In the genomic region with DNA sequence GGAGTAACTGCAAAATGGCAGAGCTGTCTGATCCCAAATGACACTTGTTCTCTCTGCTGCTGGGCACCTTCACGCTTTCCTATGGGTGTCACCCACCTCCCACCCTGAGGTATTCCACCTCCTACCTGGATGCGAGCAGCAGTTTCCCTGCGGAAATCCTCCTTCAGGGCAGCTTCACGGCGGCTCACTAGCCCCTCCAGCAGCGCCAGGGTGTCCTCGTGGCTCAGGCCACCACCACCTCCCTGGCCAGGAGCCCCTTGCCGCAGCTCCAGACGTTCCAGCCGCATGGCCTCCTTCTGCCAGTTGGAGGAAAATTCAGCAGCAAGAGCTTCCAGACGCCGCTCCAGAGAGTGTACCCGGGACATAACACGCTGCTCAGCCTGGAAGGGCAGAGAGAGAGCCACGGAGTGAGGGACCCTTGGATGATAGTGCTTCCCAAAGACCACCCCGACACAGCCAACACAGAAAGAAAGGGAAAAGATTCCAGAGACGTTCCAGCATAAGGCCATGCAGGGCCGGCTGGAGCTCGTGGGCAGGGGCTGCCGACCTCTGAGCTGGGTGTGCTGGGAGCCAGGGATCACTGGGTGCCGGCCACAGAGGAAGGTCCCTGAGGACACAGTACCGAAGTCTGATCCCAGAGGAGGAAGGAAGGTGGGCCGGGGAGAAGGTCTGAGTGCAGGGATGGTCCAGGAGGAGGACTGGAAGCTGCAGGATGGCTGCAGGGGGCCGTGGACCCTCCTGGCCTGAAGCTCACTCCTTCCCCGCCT, we compare ENCODE assay signal across 1 cellular context.
A peak's percentile ranks its signal among the peaks of the same experiment; 100 is the strongest.
TF ChIP-seq lines count a peak whose summit lies in the region.

No MANE protein-coding gene starts in this region.

TF ChIP-seq in HepG2, 621 proteins besides CTCF, POLR2A, EP300 and RAD21:
- TF ChIP-seq RAD51 (IDR thresholded peaks at IDR 0.05; ENCODE audit: borderline replicate concordance) (no peak), MIER3 (CRISPR knock-in tag; IDR thresholded peaks at IDR 0.05; ENCODE audit: borderline replicate concordance) (no peak), ZMYM3 (CRISPR knock-in tag; IDR thresholded peaks at IDR 0.05) (no peak), AGO2 (optimal IDR thresholded peaks at IDR 0.05; ENCODE audit: low read depth, low read length) (peak; percentile 71)
